In genomic region chr3:49786357-49787181, GRCh38 we compare ENCODE assay signal across 8 cellular contexts.
DNase-seq lines count a peak whose midpoint lies in the region; ATAC-seq and TF ChIP-seq lines count a peak whose summit lies in the region.

TSS of gene IP6K1 (minus strand) at chr3:49786542. CDS start at chr3:49748040, 38,502 bp downstream.

- H3K9me3 Mint-ChIP-seq in central memory CD8-positive, alpha-beta T cell = no peaks in the 10 kb centered on the region

- peaks cover 19% of the 10 kb centered on the region for H3K36me3 Mint-ChIP-seq in central memory CD8-positive, alpha-beta T cell (ENCODE audit: insufficient read depth)

- peaks cover 30% of the 10 kb centered on the region for H3K4me1 Mint-ChIP-seq in central memory CD8-positive, alpha-beta T cell

- H3K27me3 Mint-ChIP-seq in central memory CD8-positive, alpha-beta T cell = no peaks in the 10 kb centered on the region

- H3K27ac Mint-ChIP-seq in central memory CD8-positive, alpha-beta T cell (ENCODE audit: low read depth) = peak within 1 kb of the TSS; percentile 96

- peak within 1 kb of the TSS; percentile 88 for H3K4me3 Mint-ChIP-seq in central memory CD8-positive, alpha-beta T cell

- DNase-seq in AG09319 (ENCODE audit: extremely low read depth, low read depth) = peak; percentile 100
- peak; percentile 96 to 98 for DNase-seq in NCI-H446 (lab: John Stamatoyannopoulos, UW)
- DNase-seq in activated CD4-positive, CD25-positive, alpha-beta regulatory T cell treated with anti-CD3 and anti-CD28 coated beads, Interleukin-2, amount 50 U/mL, for 16 hours (ENCODE audit: low read depth, low spot score) = peak; percentile 99
- peak; percentile 96 to 99 for DNase-seq in central memory CD8-positive, alpha-beta T cell (ENCODE audit: low spot score in 2 of 2)
- peak; percentile 100 for DNase-seq in iris pigment epithelial cell (ENCODE audit: low read depth)
- peak; percentile 98 to 100 for DNase-seq in stimulated activated CD4-positive, alpha-beta T cell treated with anti-CD3 and anti-CD28 coated beads, Interleukin-12 subunit alpha, Interleukin-12 subunit beta, amount 100 ng/mL, for 24 hours (ENCODE audit: low read depth in 2 of 2)

- TF ChIP-seq CTCF in AG09319 (IDR thresholded peaks at IDR 0.05; ENCODE audit: low read depth, low read length) = no peak

- ATAC-seq in GM19025 (IDR thresholded peaks at IDR 0.05; ENCODE audit: low read depth, unreplicated experiment) (peak; percentile 98), HG03342 (IDR thresholded peaks at IDR 0.05; ENCODE audit: unreplicated experiment) (peak; percentile 99)
- peak; percentile 99 for ATAC-seq in central memory CD8-positive, alpha-beta T cell (replicated peaks; ENCODE audit: extremely low read depth, poor library complexity, severe bottlenecking)

Comparison
In these comparisons a context has a peak if more than half of its experiments do, and no peak if none do; other contexts are left out.
1. Peak in every context shown above with its lines: DNase-seq and ATAC-seq.